Comparison of ENCODE assay signal across 20 cellular contexts in genomic region chr9:136025481-136025880, GRCh38.
"Had no signal": no experiment of that assay in that cellular context is flagged by ENCODE, and none has a peak within 500 bp of the region (broad histone marks: within the 10 kb centered on the region; RNA-seq: fewer than 3 reads in every experiment).

No MANE protein-coding gene starts in this region.

- H3K36me3 ChIP-seq: lower lobe of right lung, uterus had no signal

- H3K36me3 Mint-ChIP-seq: naive B cell had no signal

- H3K9me3 Mint-ChIP-seq: immature natural killer cell, nephron had no signal

- H3K27ac ChIP-seq: coronary artery, tibial artery, uterus had no signal

- H3K4me3 ChIP-seq: coronary artery, esophagus muscularis mucosa, gastroesophageal sphincter, left ventricle myocardium inferior, lower lobe of right lung, sigmoid colon, skin epidermis, tibial artery, upper lobe of left lung, uterus had no signal

- H3K27me3 ChIP-seq: esophagus muscularis mucosa, gastroesophageal sphincter, sigmoid colon, tibial artery, upper lobe of left lung, uterus had no signal

- ATAC-seq: gastroesophageal sphincter, lower lobe of right lung had no signal

- H3K4me3 Mint-ChIP-seq: immature natural killer cell, memory B cell, naive B cell, nephron had no signal

- H3K27ac Mint-ChIP-seq: memory B cell, naive B cell, nephron had no signal

- H3K9me3 ChIP-seq: esophagus muscularis mucosa, gastroesophageal sphincter, left ventricle myocardium inferior, lower lobe of right lung, sigmoid colon, tibial artery, upper lobe of left lung, uterus had no signal

- DNase-seq: effector CD8-positive, alpha-beta T cell; glutamatergic neuron; immature natural killer cell; left cardiac atrium; lower lobe of right lung; naive B cell; stimulated activated CD4-positive, alpha-beta T cell treated with anti-CD3 and anti-CD28 coated beads, Interleukin-2, amount 100 ng/mL, for 24 hours; stimulated activated CD4-positive, alpha-beta T cell treated with anti-CD3 and anti-CD28 coated beads, Interleukin-4, amount 100 ng/mL, for 4 hours; stimulated activated naive CD4-positive, alpha-beta T cell treated with Interleukin-2 at 50 U/mL for 16 hours; tibial artery had no signal
